In genomic region chr2:234846589-234847363, GRCh38 we compare ENCODE assay signal across 1 cellular context.
TF ChIP-seq lines count a peak whose summit lies in the region.

No MANE protein-coding gene starts in this region.

TF ChIP-seq in liver, 16 proteins besides CTCF, POLR2A, EP300 and RAD21 (continued from another document):
- TF ChIP-seq, protein P1, sequence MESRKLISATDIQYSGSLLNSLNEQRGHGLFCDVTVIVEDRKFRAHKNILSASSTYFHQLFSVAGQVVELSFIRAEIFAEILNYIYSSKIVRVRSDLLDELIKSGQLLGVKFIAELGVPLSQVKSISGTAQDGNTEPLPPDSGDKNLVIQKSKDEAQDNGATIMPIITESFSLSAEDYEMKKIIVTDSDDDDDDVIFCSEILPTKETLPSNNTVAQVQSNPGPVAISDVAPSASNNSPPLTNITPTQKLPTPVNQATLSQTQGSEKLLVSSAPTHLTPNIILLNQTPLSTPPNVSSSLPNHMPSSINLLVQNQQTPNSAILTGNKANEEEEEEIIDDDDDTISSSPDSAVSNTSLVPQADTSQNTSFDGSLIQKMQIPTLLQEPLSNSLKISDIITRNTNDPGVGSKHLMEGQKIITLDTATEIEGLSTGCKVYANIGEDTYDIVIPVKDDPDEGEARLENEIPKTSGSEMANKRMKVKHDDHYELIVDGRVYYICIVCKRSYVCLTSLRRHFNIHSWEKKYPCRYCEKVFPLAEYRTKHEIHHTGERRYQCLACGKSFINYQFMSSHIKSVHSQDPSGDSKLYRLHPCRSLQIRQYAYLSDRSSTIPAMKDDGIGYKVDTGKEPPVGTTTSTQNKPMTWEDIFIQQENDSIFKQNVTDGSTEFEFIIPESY (IDR thresholded peaks at IDR 0.05): no peak
- TF ChIP-seq FOXA1 (IDR thresholded peaks at IDR 0.05): no peak
- TF ChIP-seq, protein P2, sequence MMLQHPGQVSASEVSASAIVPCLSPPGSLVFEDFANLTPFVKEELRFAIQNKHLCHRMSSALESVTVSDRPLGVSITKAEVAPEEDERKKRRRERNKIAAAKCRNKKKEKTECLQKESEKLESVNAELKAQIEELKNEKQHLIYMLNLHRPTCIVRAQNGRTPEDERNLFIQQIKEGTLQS (IDR thresholded peaks at IDR 0.05): peak; percentile 83
- peak in 1 of 2 donors; percentile 82 for TF ChIP-seq RXRA (IDR thresholded peaks at IDR 0.05)
